Comparison of ENCODE assay signal across 1 cellular context in the genomic region with DNA sequence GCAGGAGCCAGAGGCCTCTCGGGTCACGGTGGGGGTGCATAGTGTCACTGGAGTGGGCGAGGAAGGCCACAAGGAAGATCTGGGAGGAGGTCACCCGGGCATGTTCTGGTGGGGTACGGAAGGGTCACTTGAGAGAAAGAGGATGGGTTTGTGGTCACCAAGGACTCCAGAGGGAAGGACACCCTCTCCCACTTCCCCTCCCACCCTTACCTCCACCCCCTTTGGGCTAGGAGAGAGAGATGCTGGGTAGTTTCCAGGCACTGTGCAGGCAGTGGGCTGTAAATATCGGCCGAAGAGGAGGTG.
TF ChIP-seq lines count a peak whose summit lies in the region.

No MANE protein-coding gene starts in this region.

TF ChIP-seq in WTC11, 78 proteins besides CTCF, POLR2A, EP300 and RAD21 (continued from another document):
- TF ChIP-seq, protein P1, sequence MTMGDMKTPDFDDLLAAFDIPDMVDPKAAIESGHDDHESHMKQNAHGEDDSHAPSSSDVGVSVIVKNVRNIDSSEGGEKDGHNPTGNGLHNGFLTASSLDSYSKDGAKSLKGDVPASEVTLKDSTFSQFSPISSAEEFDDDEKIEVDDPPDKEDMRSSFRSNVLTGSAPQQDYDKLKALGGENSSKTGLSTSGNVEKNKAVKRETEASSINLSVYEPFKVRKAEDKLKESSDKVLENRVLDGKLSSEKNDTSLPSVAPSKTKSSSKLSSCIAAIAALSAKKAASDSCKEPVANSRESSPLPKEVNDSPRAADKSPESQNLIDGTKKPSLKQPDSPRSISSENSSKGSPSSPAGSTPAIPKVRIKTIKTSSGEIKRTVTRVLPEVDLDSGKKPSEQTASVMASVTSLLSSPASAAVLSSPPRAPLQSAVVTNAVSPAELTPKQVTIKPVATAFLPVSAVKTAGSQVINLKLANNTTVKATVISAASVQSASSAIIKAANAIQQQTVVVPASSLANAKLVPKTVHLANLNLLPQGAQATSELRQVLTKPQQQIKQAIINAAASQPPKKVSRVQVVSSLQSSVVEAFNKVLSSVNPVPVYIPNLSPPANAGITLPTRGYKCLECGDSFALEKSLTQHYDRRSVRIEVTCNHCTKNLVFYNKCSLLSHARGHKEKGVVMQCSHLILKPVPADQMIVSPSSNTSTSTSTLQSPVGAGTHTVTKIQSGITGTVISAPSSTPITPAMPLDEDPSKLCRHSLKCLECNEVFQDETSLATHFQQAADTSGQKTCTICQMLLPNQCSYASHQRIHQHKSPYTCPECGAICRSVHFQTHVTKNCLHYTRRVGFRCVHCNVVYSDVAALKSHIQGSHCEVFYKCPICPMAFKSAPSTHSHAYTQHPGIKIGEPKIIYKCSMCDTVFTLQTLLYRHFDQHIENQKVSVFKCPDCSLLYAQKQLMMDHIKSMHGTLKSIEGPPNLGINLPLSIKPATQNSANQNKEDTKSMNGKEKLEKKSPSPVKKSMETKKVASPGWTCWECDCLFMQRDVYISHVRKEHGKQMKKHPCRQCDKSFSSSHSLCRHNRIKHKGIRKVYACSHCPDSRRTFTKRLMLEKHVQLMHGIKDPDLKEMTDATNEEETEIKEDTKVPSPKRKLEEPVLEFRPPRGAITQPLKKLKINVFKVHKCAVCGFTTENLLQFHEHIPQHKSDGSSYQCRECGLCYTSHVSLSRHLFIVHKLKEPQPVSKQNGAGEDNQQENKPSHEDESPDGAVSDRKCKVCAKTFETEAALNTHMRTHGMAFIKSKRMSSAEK (CRISPR knock-in tag; IDR thresholded peaks at IDR 0.05; ENCODE audit: borderline replicate concordance): no peak
- no peak for TF ChIP-seq RELA (CRISPR knock-in tag; IDR thresholded peaks at IDR 0.05; ENCODE audit: borderline replicate concordance)
- TF ChIP-seq MXD4 (CRISPR knock-in tag; IDR thresholded peaks at IDR 0.05; ENCODE audit: borderline replicate concordance): no peak
- TF ChIP-seq, protein P2, sequence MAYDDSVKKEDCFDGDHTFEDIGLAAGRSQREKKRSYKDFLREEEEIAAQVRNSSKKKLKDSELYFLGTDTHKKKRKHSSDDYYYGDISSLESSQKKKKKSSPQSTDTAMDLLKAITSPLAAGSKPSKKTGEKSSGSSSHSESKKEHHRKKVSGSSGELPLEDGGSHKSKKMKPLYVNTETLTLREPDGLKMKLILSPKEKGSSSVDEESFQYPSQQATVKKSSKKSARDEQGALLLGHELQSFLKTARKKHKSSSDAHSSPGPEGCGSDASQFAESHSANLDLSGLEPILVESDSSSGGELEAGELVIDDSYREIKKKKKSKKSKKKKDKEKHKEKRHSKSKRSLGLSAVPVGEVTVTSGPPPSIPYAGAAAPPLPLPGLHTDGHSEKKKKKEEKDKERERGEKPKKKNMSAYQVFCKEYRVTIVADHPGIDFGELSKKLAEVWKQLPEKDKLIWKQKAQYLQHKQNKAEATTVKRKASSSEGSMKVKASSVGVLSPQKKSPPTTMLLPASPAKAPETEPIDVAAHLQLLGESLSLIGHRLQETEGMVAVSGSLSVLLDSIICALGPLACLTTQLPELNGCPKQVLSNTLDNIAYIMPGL (CRISPR knock-in tag; IDR thresholded peaks at IDR 0.05): no peak
- TF ChIP-seq, protein P3, sequence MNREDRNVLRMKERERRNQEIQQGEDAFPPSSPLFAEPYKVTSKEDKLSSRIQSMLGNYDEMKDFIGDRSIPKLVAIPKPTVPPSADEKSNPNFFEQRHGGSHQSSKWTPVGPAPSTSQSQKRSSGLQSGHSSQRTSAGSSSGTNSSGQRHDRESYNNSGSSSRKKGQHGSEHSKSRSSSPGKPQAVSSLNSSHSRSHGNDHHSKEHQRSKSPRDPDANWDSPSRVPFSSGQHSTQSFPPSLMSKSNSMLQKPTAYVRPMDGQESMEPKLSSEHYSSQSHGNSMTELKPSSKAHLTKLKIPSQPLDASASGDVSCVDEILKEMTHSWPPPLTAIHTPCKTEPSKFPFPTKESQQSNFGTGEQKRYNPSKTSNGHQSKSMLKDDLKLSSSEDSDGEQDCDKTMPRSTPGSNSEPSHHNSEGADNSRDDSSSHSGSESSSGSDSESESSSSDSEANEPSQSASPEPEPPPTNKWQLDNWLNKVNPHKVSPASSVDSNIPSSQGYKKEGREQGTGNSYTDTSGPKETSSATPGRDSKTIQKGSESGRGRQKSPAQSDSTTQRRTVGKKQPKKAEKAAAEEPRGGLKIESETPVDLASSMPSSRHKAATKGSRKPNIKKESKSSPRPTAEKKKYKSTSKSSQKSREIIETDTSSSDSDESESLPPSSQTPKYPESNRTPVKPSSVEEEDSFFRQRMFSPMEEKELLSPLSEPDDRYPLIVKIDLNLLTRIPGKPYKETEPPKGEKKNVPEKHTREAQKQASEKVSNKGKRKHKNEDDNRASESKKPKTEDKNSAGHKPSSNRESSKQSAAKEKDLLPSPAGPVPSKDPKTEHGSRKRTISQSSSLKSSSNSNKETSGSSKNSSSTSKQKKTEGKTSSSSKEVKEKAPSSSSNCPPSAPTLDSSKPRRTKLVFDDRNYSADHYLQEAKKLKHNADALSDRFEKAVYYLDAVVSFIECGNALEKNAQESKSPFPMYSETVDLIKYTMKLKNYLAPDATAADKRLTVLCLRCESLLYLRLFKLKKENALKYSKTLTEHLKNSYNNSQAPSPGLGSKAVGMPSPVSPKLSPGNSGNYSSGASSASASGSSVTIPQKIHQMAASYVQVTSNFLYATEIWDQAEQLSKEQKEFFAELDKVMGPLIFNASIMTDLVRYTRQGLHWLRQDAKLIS (CRISPR knock-in tag; IDR thresholded peaks at IDR 0.05; ENCODE audit: borderline replicate concordance): no peak
- TF ChIP-seq, protein P4, sequence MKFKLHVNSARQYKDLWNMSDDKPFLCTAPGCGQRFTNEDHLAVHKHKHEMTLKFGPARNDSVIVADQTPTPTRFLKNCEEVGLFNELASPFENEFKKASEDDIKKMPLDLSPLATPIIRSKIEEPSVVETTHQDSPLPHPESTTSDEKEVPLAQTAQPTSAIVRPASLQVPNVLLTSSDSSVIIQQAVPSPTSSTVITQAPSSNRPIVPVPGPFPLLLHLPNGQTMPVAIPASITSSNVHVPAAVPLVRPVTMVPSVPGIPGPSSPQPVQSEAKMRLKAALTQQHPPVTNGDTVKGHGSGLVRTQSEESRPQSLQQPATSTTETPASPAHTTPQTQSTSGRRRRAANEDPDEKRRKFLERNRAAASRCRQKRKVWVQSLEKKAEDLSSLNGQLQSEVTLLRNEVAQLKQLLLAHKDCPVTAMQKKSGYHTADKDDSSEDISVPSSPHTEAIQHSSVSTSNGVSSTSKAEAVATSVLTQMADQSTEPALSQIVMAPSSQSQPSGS (CRISPR knock-in tag; IDR thresholded peaks at IDR 0.05; ENCODE audit: borderline replicate concordance, low read depth): no peak
TF ChIP-seq in WTC11: peak in this region for 0.
